Comparison of ENCODE assay signal across 8 cellular contexts in the genomic region with DNA sequence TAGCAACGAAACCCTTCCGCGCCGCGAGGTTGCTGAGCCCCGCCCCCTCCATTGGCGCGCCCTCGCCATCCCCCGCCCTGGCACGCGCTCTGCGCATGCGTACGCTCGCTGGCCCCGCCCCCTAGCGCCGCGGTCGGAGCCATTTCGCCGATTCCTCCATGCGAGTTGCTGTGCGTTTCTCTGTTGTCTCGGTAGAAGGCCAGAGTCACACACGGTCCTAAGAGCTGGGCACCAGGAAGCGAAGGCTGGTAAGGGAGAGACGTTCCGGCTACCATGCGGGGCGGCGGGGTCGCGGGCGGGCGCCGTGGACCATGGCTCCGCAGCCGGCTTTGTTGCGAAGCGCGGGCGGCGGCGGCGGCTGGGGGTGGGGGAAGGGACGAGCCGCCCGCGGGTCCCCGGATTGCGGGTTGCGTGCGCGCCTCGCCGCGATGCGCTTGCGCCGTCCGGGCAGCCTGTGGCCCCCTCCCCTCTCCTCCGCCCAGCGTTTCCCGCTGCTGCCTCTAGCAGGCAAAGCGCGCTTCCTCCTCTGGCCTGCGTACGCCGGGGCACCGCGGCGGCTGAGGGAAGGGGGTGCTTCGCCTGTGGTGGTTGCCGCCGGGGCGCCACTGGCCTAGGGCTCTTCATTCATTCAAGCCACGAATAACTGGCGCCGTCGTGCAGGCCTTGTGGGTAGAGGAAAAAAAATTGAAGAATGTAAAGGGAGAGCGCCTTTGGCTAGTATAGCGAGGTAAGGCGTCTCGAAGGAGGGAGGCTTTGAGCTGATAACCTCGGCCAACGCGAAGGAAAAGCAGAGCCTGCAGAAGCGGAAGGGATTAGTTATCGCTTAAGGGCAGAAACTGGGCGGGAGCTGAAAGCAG. TPM values are rescaled to one million over a fixed set of nuclear protein-coding genes. Genes with fewer than 3 reads are reported as not detected.
DNase-seq lines count a peak whose midpoint lies in the region; ATAC-seq and TF ChIP-seq lines count a peak whose summit lies in the region.

A gene (plus strand): TSS at position 139 of the 857 bp plus-strand sequence. CDS start 3,220 bp downstream, outside the sequence.

- H3K9me3 ChIP-seq in BLaER1: no peaks in the 10 kb centered on the region

- H3K9ac ChIP-seq in BLaER1: peak within 1 kb of the TSS; percentile 96

- H3K4me2 ChIP-seq in BLaER1: peak within 1 kb of the TSS; percentile 87

- intact Hi-C loops in activated CD4-positive, alpha-beta T cell treated with anti-CD3 and anti-CD28 coated beads, Interleukin-2, amount 10 ng/mL, durations not matched to agents 24 days and 14 days (cut with micrococcal nuclease): loop anchor here (1.0 to 10.0 kb wide), 6 partner anchors 50 to 795 kb away; a partner anchor contains a TSS

- H3K36me3 Mint-ChIP-seq in activated CD4-positive, alpha-beta T cell treated with anti-CD3 and anti-CD28 coated beads, Interleukin-2, amount 10 ng/mL, durations not matched to agents 24 days and 14 days (ENCODE audit: low read depth): peaks cover 42% of the 10 kb centered on the region

- H3K27ac ChIP-seq in BLaER1 (peak within 1 kb of the TSS; percentile 98), coronary artery (peak within 1 kb of the TSS; percentile 91 to 94)

- peaks cover 3% of the 10 kb centered on the region for H3K27me3 Mint-ChIP-seq in activated CD4-positive, alpha-beta T cell treated with anti-CD3 and anti-CD28 coated beads, Interleukin-2, amount 10 ng/mL, durations not matched to agents 24 days and 14 days

- peaks cover 30% of the 10 kb centered on the region for H3K36me3 ChIP-seq in BLaER1

- peak; percentile 94 to 100 for DNase-seq in NCI-H526 (lab: John Stamatoyannopoulos, UW)
- DNase-seq in activated CD4-positive, alpha-beta T cell treated with anti-CD3 and anti-CD28 coated beads, Interleukin-2, amount 10 ng/mL, durations not matched to agents 24 days and 14 days: peak; percentile 99
- DNase-seq in coronary artery (ENCODE audit: low spot score): peak; percentile 93
- DNase-seq in left kidney (ENCODE audit: low read depth, low spot score): peak; percentile 97
- DNase-seq in stimulated activated CD4-positive, alpha-beta T cell treated with anti-CD3 and anti-CD28 coated beads, Interleukin-2, amount 100 ng/mL, for 24 hours: peak; percentile 96 to 97

- no peaks in the 10 kb centered on the region for H3K27me3 ChIP-seq in BLaER1

- peaks cover 51% of the 10 kb centered on the region for H4K20me1 ChIP-seq in BLaER1

- H3K4me3 ChIP-seq in BLaER1 (peak within 1 kb of the TSS; percentile 80), coronary artery (peak within 1 kb of the TSS; percentile 92)

- ATAC-seq in GM19324 (IDR thresholded peaks at IDR 0.05; ENCODE audit: low FRiP score, unreplicated experiment) (peak; percentile 71), HG03469 (IDR thresholded peaks at IDR 0.05; ENCODE audit: unreplicated experiment) (peak; percentile 64)

- peak within 1 kb of the TSS; percentile 94 for H3K27ac Mint-ChIP-seq in activated CD4-positive, alpha-beta T cell treated with anti-CD3 and anti-CD28 coated beads, Interleukin-2, amount 10 ng/mL, durations not matched to agents 24 days and 14 days

- peaks cover 37% of the 10 kb centered on the region for H3K4me1 Mint-ChIP-seq in activated CD4-positive, alpha-beta T cell treated with anti-CD3 and anti-CD28 coated beads, Interleukin-2, amount 10 ng/mL, durations not matched to agents 24 days and 14 days

- peak within 1 kb of the TSS; percentile 92 for H3K4me3 Mint-ChIP-seq in activated CD4-positive, alpha-beta T cell treated with anti-CD3 and anti-CD28 coated beads, Interleukin-2, amount 10 ng/mL, durations not matched to agents 24 days and 14 days

- H3K9me3 Mint-ChIP-seq in activated CD4-positive, alpha-beta T cell treated with anti-CD3 and anti-CD28 coated beads, Interleukin-2, amount 10 ng/mL, durations not matched to agents 24 days and 14 days: no peaks in the 10 kb centered on the region

- H3K4me1 ChIP-seq in BLaER1: peaks cover 35% of the 10 kb centered on the region

- no peak for TF ChIP-seq CTCF in coronary artery (IDR thresholded peaks at IDR 0.05)

RNA-seq across cellular contexts. Expression of the gene that starts here (rescaled TPM):
- 344 and 355 TPM in 2 replicates for total RNA-seq in activated CD4-positive, alpha-beta T cell treated with anti-CD3 and anti-CD28 coated beads, Interleukin-2, amount 10 ng/mL, durations not matched to agents 24 days and 14 days

Comparison
In these comparisons a context has a peak if more than half of its experiments do, and no peak if none do; other contexts are left out.
1. Peak in every context shown above with its lines: DNase-seq, ATAC-seq, H3K4me3 ChIP-seq and H3K27ac ChIP-seq.